ENCODE assay signal across 8 cellular contexts in genomic region chr22:37696260-37696656, GRCh38. TPM values are rescaled to one million over a fixed set of nuclear protein-coding genes. Genes with fewer than 3 reads are reported as not detected.
DNase-seq lines count a peak whose midpoint lies in the region; ATAC-seq, FAIRE-seq and TF ChIP-seq lines count a peak whose summit lies in the region.
"Not testable (repeated sequence)": the region's sequence is repeated elsewhere in the genome, so short reads cannot be mapped to it uniquely, and the experiment has no call there.

No MANE protein-coding gene starts in this region.

- peak overlapping the region; percentile 60; the same call in 1 of the 2 replicates for H3K9ac ChIP-seq in BLaER1
- not testable (repeated sequence) for H3K9ac ChIP-seq in keratinocyte (ENCODE audit: control insufficient read depth, extremely low read depth, insufficient read depth, low read length)

- not testable (repeated sequence) for H2AFZ ChIP-seq in keratinocyte (ENCODE audit: control insufficient read depth, low read length)

- not testable (repeated sequence) for H3K9me1 ChIP-seq in keratinocyte (ENCODE audit: control insufficient read depth, extremely low read depth, insufficient read depth, low read length)

- peak; percentile 8 for ATAC-seq in HG02759 (IDR thresholded peaks at IDR 0.05; ENCODE audit: unreplicated experiment)
- not testable (repeated sequence) for ATAC-seq in T-helper 17 cell; activated naive CD8-positive, alpha-beta T cell treated with anti-CD3 and anti-CD28 coated beads, Interleukin-2, amount 50 U/mL, for 24 hours
- peak; percentile 29 for ATAC-seq in stimulated activated naive CD8-positive, alpha-beta T cell treated with anti-CD3 and anti-CD28 coated beads, Interleukin-15, amount 100 ng/mL, for 72 hours

- not testable (repeated sequence) for DNase-seq in T-helper 17 cell; activated naive CD8-positive, alpha-beta T cell treated with anti-CD3 and anti-CD28 coated beads, Interleukin-2, amount 50 U/mL, for 24 hours; endothelial cell (ENCODE audit: low spot score); keratinocyte (ENCODE audit: low read depth, low spot score); stimulated activated naive CD8-positive, alpha-beta T cell treated with anti-CD3 and anti-CD28 coated beads, Interleukin-15, amount 100 ng/mL, for 72 hours

- peaks cover 47% of the 10 kb centered on the region for H3K36me3 ChIP-seq in BLaER1
- peaks cover 12 to 16% of the 10 kb centered on the region in 2 experiments for H3K36me3 ChIP-seq in keratinocyte (ENCODE audit: control insufficient read depth in 2 of 2, extremely low read depth in 1 of 2, insufficient read depth in 2 of 2, low read length in 2 of 2)
- peaks cover 37% of the 10 kb centered on the region for H3K36me3 ChIP-seq in neutrophil

- H3K4me3 Mint-ChIP-seq in T-helper 17 cell: peak overlapping the region; percentile 60
- peak overlapping the region; percentile 42 for H3K4me3 Mint-ChIP-seq in activated naive CD8-positive, alpha-beta T cell treated with anti-CD3 and anti-CD28 coated beads, Interleukin-2, amount 50 U/mL, for 24 hours
- peak overlapping the region; percentile 89 for H3K4me3 Mint-ChIP-seq in endothelial cell (ENCODE audit: unreplicated experiment)
- H3K4me3 Mint-ChIP-seq in stimulated activated naive CD8-positive, alpha-beta T cell treated with anti-CD3 and anti-CD28 coated beads, Interleukin-15, amount 100 ng/mL, for 72 hours: peak overlapping the region; percentile 44 to 78

- H3K27me3 Mint-ChIP-seq in T-helper 17 cell; activated naive CD8-positive, alpha-beta T cell treated with anti-CD3 and anti-CD28 coated beads, Interleukin-2, amount 50 U/mL, for 24 hours; endothelial cell (ENCODE audit: unreplicated experiment); stimulated activated naive CD8-positive, alpha-beta T cell treated with anti-CD3 and anti-CD28 coated beads, Interleukin-15, amount 100 ng/mL, for 72 hours: not testable (repeated sequence)

- H3K4me1 Mint-ChIP-seq in T-helper 17 cell: peaks cover 14% of the 10 kb centered on the region
- H3K4me1 Mint-ChIP-seq in activated naive CD8-positive, alpha-beta T cell treated with anti-CD3 and anti-CD28 coated beads, Interleukin-2, amount 50 U/mL, for 24 hours: peaks cover 13% of the 10 kb centered on the region
- not testable (repeated sequence) for H3K4me1 Mint-ChIP-seq in endothelial cell (ENCODE audit: unreplicated experiment)
- H3K4me1 Mint-ChIP-seq in stimulated activated naive CD8-positive, alpha-beta T cell treated with anti-CD3 and anti-CD28 coated beads, Interleukin-15, amount 100 ng/mL, for 72 hours: peaks cover 21% of the 10 kb centered on the region

- dilution Hi-C loops in keratinocyte (cut with MboI; ENCODE audit: extremely low pct_ligation_motif_present, low sequenced_read_pairs): not testable (repeated sequence)

- TF ChIP-seq CTCF in endothelial cell (IDR thresholded peaks at IDR 0.05; ENCODE audit: unreplicated experiment); keratinocyte (optimal IDR thresholded peaks at IDR 0.05 in 1 of 3, IDR thresholded peaks at IDR 0.05 in 1 of 3, conservative IDR thresholded peaks at IDR 0.05 in 1 of 3; ENCODE audit: extremely low read depth in 1 of 3, insufficient read depth in 2 of 3, low read length in 3 of 3); neutrophil (IDR thresholded peaks at IDR 0.05): not testable (repeated sequence)

- not testable (repeated sequence) for H3K36me3 Mint-ChIP-seq in T-helper 17 cell (ENCODE audit: low read depth)
- peaks cover 15% of the 10 kb centered on the region for H3K36me3 Mint-ChIP-seq in activated naive CD8-positive, alpha-beta T cell treated with anti-CD3 and anti-CD28 coated beads, Interleukin-2, amount 50 U/mL, for 24 hours (ENCODE audit: low read depth)
- H3K36me3 Mint-ChIP-seq in endothelial cell (ENCODE audit: low read depth, unreplicated experiment): peaks cover 14% of the 10 kb centered on the region

- peaks cover 39% of the 10 kb centered on the region for H3K4me1 ChIP-seq in BLaER1
- H3K4me1 ChIP-seq in keratinocyte (ENCODE audit: control insufficient read depth, extremely low read depth, insufficient read depth, low read length): peaks cover 11% of the 10 kb centered on the region
- peaks cover 17 to 18% of the 10 kb centered on the region in 2 experiments for H3K4me1 ChIP-seq in neutrophil (ENCODE audit: control insufficient read depth in 1 of 2, insufficient read depth in 1 of 2, low read depth in 1 of 2, low read length in 1 of 2)

- H4K20me1 ChIP-seq in BLaER1; keratinocyte (ENCODE audit: control insufficient read depth, extremely low read depth, insufficient read depth, low read length): not testable (repeated sequence)

- not testable (repeated sequence) for H3K79me2 ChIP-seq in keratinocyte (ENCODE audit: control insufficient read depth, insufficient read depth, low read length)

- FAIRE-seq in keratinocyte (lab: Jason Lieb, UNC): not testable (repeated sequence)

- H3K27ac Mint-ChIP-seq in T-helper 17 cell: peak overlapping the region; percentile 79
- H3K27ac Mint-ChIP-seq in activated naive CD8-positive, alpha-beta T cell treated with anti-CD3 and anti-CD28 coated beads, Interleukin-2, amount 50 U/mL, for 24 hours; endothelial cell (ENCODE audit: unreplicated experiment); stimulated activated naive CD8-positive, alpha-beta T cell treated with anti-CD3 and anti-CD28 coated beads, Interleukin-15, amount 100 ng/mL, for 72 hours: not testable (repeated sequence)

- H3K4me2 ChIP-seq in BLaER1 (peak overlapping the region; percentile 90), keratinocyte (ENCODE audit: control insufficient read depth, extremely low read depth, insufficient read depth, low read depth, low read length) (peak overlapping the region; percentile 70)

- peak overlapping the region; percentile 59 for H3K4me3 ChIP-seq in BLaER1
- H3K4me3 ChIP-seq in keratinocyte (ENCODE audit: control insufficient read depth in 2 of 3, extremely low read depth in 1 of 3, insufficient read depth in 2 of 3, low read depth in 1 of 3, low read length in 3 of 3): peak overlapping the region in 1 of 3 experiments; percentile 36
- H3K4me3 ChIP-seq in neutrophil (ENCODE audit: low read depth in 1 of 2, low read length in 1 of 2): peak overlapping the region; percentile 23 to 32

- not testable (repeated sequence) for H3K27ac ChIP-seq in BLaER1; keratinocyte (ENCODE audit: control insufficient read depth, insufficient read depth, low read length); neutrophil

- H3K9me3 Mint-ChIP-seq in activated naive CD8-positive, alpha-beta T cell treated with anti-CD3 and anti-CD28 coated beads, Interleukin-2, amount 50 U/mL, for 24 hours; endothelial cell (ENCODE audit: unreplicated experiment); stimulated activated naive CD8-positive, alpha-beta T cell treated with anti-CD3 and anti-CD28 coated beads, Interleukin-15, amount 100 ng/mL, for 72 hours: not testable (repeated sequence)

- H3K27me3 ChIP-seq in BLaER1; keratinocyte (ENCODE audit: control insufficient read depth, extremely low read depth, insufficient read depth, low read length): not testable (repeated sequence)
- peaks cover 19% of the 10 kb centered on the region for H3K27me3 ChIP-seq in neutrophil

- not testable (repeated sequence) for H3K9me3 ChIP-seq in BLaER1; T-helper 17 cell (ENCODE audit: control insufficient read depth, low read length, poor library complexity, severe bottlenecking); keratinocyte (ENCODE audit: control insufficient read depth, low read depth, low read length); neutrophil

RNA-seq across cellular contexts. Expression of gene TRIOBP, which starts 0.6 kb away (rescaled TPM):
- 10 to 100 TPM; 14.3 to 18.8 TPM for total RNA-seq in T-helper 17 cell
- 110 TPM for total RNA-seq in endothelial cell (ENCODE audit: unreplicated experiment)
- polyA plus RNA-seq in keratinocyte: 13.9 to 24.8 TPM (median 22.2 TPM) in 3 replicates
- polyA plus RNA-seq in keratinocyte (2011; ENCODE audit: low read depth): 13.4 TPM
- 26.8 and 39.1 TPM in 2 replicates for polyA plus RNA-seq in keratinocyte (2011; cell fraction: cytosol; rRNA removed)
- 30.6 and 44.1 TPM in 2 replicates for polyA plus RNA-seq in keratinocyte (2011; cell fraction: nucleus; rRNA removed)
- polyA plus RNA-seq in keratinocyte (2012; ENCODE audit: low replicate concordance): 15.5 and 38.7 TPM in 2 replicates
- polyA minus RNA-seq in keratinocyte: 50.2 to 63.3 TPM (median 53.9 TPM) in 3 replicates
- 34.1 TPM for polyA minus RNA-seq in keratinocyte (2011; cell fraction: cytosol; rRNA and poly(A)+ RNA removed)
- 32.4 and 33.1 TPM in 2 replicates for polyA minus RNA-seq in keratinocyte (2011; cell fraction: nucleus; rRNA and poly(A)+ RNA removed)

RNA-seq across cellular contexts. Expression of gene NOL12, which starts 10.1 kb away (rescaled TPM):
- total RNA-seq in T-helper 17 cell (10 to 100 TPM; 26.2 to 34.8 TPM), endothelial cell (ENCODE audit: unreplicated experiment) (15.7 TPM)
- 22.1 to 23.8 TPM (median 22.1 TPM) in 3 replicates for polyA plus RNA-seq in keratinocyte
- 6.3 TPM for polyA plus RNA-seq in keratinocyte (2011; ENCODE audit: low read depth)
- polyA plus RNA-seq in keratinocyte (2011; cell fraction: cytosol; rRNA removed): 10.5 and 18.7 TPM in 2 replicates
- 29.4 and 31.4 TPM in 2 replicates for polyA plus RNA-seq in keratinocyte (2011; cell fraction: nucleus; rRNA removed)
- 15.8 and 26.6 TPM in 2 replicates for polyA plus RNA-seq in keratinocyte (2012; ENCODE audit: low replicate concordance)
- polyA minus RNA-seq in keratinocyte: 7.2 to 17.4 TPM (median 8.1 TPM) in 3 replicates
- polyA minus RNA-seq in keratinocyte (2011; cell fraction: cytosol; rRNA and poly(A)+ RNA removed): 16.7 TPM
- polyA minus RNA-seq in keratinocyte (2011; cell fraction: nucleus; rRNA and poly(A)+ RNA removed): 4.9 and 7.0 TPM in 2 replicates

RNA-seq across cellular contexts. Expression of gene LGALS1, which starts 20.8 kb away (rescaled TPM):
- total RNA-seq in T-helper 17 cell (100 to 1,000 TPM; 152 to 154 TPM), endothelial cell (ENCODE audit: unreplicated experiment) (18.6 TPM)
- polyA plus RNA-seq in keratinocyte: 1,629 to 5,918 TPM (median 2,086 TPM) in 3 replicates
- polyA plus RNA-seq in keratinocyte (2011; ENCODE audit: low read depth): 32.5 TPM
- 1,190 and 2,669 TPM in 2 replicates for polyA plus RNA-seq in keratinocyte (2011; cell fraction: cytosol; rRNA removed)
- 846 and 991 TPM in 2 replicates for polyA plus RNA-seq in keratinocyte (2011; cell fraction: nucleus; rRNA removed)
- 158 and 3,159 TPM in 2 replicates for polyA plus RNA-seq in keratinocyte (2012; ENCODE audit: low replicate concordance)
- 1,852 to 4,357 TPM (median 3,828 TPM) in 3 replicates for polyA minus RNA-seq in keratinocyte
- polyA minus RNA-seq in keratinocyte (2011; cell fraction: cytosol; rRNA and poly(A)+ RNA removed): 1,483 TPM
- polyA minus RNA-seq in keratinocyte (2011; cell fraction: nucleus; rRNA and poly(A)+ RNA removed): 326 and 338 TPM in 2 replicates

RNA-seq across cellular contexts. Expression of gene PDXP, which starts 37.7 kb away (rescaled TPM):
- total RNA-seq in T-helper 17 cell (1 to 10 TPM; 2.6 to 3.0 TPM), endothelial cell (ENCODE audit: unreplicated experiment) (13.4 TPM)
- polyA plus RNA-seq in keratinocyte: 4.6 to 6.3 TPM (median 5.2 TPM) in 3 replicates
- 0.64 TPM for polyA plus RNA-seq in keratinocyte (2011; ENCODE audit: low read depth)
- 4.0 and 5.5 TPM in 2 replicates for polyA plus RNA-seq in keratinocyte (2011; cell fraction: cytosol; rRNA removed)
- 1.2 and 2.5 TPM in 2 replicates for polyA plus RNA-seq in keratinocyte (2011; cell fraction: nucleus; rRNA removed)
- polyA plus RNA-seq in keratinocyte (2012; ENCODE audit: low replicate concordance): 2.8 and 3.1 TPM in 2 replicates
- polyA minus RNA-seq in keratinocyte: 0.33 to 1.9 TPM (median 1.4 TPM) in 3 replicates
- polyA minus RNA-seq in keratinocyte (2011; cell fraction: cytosol; rRNA and poly(A)+ RNA removed): 6.7 TPM
- polyA minus RNA-seq in keratinocyte (2011; cell fraction: nucleus; rRNA and poly(A)+ RNA removed): 0.95 and 1.4 TPM in 2 replicates

RNA-seq across cellular contexts. Expression of gene SH3BP1, which starts 56.8 kb away (rescaled TPM):
- total RNA-seq in T-helper 17 cell (10 to 100 TPM; 79.7 to 97.5 TPM), endothelial cell (ENCODE audit: unreplicated experiment) (11.6 TPM)
- 27.2 to 49.8 TPM (median 32.6 TPM) in 3 replicates for polyA plus RNA-seq in keratinocyte
- 39.1 TPM for polyA plus RNA-seq in keratinocyte (2011; ENCODE audit: low read depth)
- 40.0 and 72.9 TPM in 2 replicates for polyA plus RNA-seq in keratinocyte (2011; cell fraction: cytosol; rRNA removed)
- 68.3 and 76.6 TPM in 2 replicates for polyA plus RNA-seq in keratinocyte (2011; cell fraction: nucleus; rRNA removed)
- polyA plus RNA-seq in keratinocyte (2012; ENCODE audit: low replicate concordance): 62.7 and 79.7 TPM in 2 replicates
- 32.3 to 136 TPM (median 54.1 TPM) in 3 replicates for polyA minus RNA-seq in keratinocyte
- 59.5 TPM for polyA minus RNA-seq in keratinocyte (2011; cell fraction: cytosol; rRNA and poly(A)+ RNA removed)
- polyA minus RNA-seq in keratinocyte (2011; cell fraction: nucleus; rRNA and poly(A)+ RNA removed): 27.0 and 32.3 TPM in 2 replicates
